Comparison of ENCODE assay signal across 16 cellular contexts in genomic region chr19:42032428-42032827, GRCh38. TPM values are rescaled to one million over a fixed set of nuclear protein-coding genes. Genes with fewer than 3 reads are reported as not detected.
DNase-seq lines count a peak whose midpoint lies in the region; ATAC-seq and TF ChIP-seq lines count a peak whose summit lies in the region.
"Had no signal": no experiment of that assay in that cellular context is flagged by ENCODE, and none has a peak within 500 bp of the region (broad histone marks: within the 10 kb centered on the region; RNA-seq: fewer than 3 reads in every experiment).

No MANE protein-coding gene starts in this region.

- H3K4me1 ChIP-seq in HUES48 (ENCODE audit: control insufficient read depth, insufficient read depth, low read length) (peaks cover 15% of the 10 kb centered on the region), right lobe of liver (no peaks in the 10 kb centered on the region)

- H3K36me3 ChIP-seq in HUES48 (ENCODE audit: control insufficient read depth, insufficient read depth, low read length) (peaks cover 8% of the 10 kb centered on the region), right lobe of liver (no peaks in the 10 kb centered on the region)
- H3K36me3 ChIP-seq: cardiac muscle cell, esophagus squamous epithelium had no signal

- H3K27me3 ChIP-seq in HUES48 (ENCODE audit: control insufficient read depth, insufficient read depth, low read length) (no peaks in the 10 kb centered on the region), right lobe of liver (no peaks in the 10 kb centered on the region)
- H3K27me3 ChIP-seq: cardiac muscle cell had no signal

- CTCF ChIA-PET in GM10248 (lab: Yijun Ruan, JAX): interaction anchor here (2.4 kb wide), 1 partner anchor 9 kb away, joined by 7 read pairs; no protein-coding TSS in a partner anchor

- TF ChIP-seq POLR2A in right lobe of liver (IDR thresholded peaks at IDR 0.05): no peak

- DNase-seq in NCI-H2196 treated with DMSO at 0.1 percent for 48 hours (lab: John Stamatoyannopoulos, UW; ENCODE audit: unreplicated experiment): peak; percentile 58
- DNase-seq in astrocyte of the cerebellum (ENCODE audit: low read depth): peak; percentile 70
- DNase-seq in renal cortical epithelial cell (ENCODE audit: low read depth): peak; percentile 93
- no peak for DNase-seq in GM10248 (ENCODE audit: extremely low spot score)
- DNase-seq in right lobe of liver: no peak
- no peak for DNase-seq in cortex of kidney (lab: John Stamatoyannopoulos, UW)
- DNase-seq: activated CD4-positive, alpha-beta T cell treated with anti-CD3 and anti-CD28 coated beads for 4 hours; activated gamma-delta T cell treated with Interleukin-2 at 50 U/mL for 16 hours; esophagus squamous epithelium; islet precursor cell; NCI-H1694 treated with DMSO at 0.1 percent for 48 hours; nephron progenitor cell; SK-N-SH; stimulated activated CD8-positive, alpha-beta memory T cell treated with anti-CD3 and anti-CD28 coated beads, Interleukin-4, amount 100 ng/mL, for 48 hours had no signal

- H3K4me3 ChIP-seq in HUES48 (ENCODE audit: low read depth, low read length): peak overlapping the region; percentile 11; the same call in 1 of the 2 replicates
- H3K4me3 ChIP-seq in astrocyte of the cerebellum (ENCODE audit: low read depth, low read length): no peak overlapping the region
- no peak overlapping the region for H3K4me3 ChIP-seq in right lobe of liver
- H3K4me3 ChIP-seq: cardiac muscle cell, esophagus squamous epithelium had no signal

- H3K27ac ChIP-seq in HUES48 (ENCODE audit: low read depth, low read length): peak overlapping the region; percentile 77
- H3K27ac ChIP-seq in right lobe of liver: no peak overlapping the region
- H3K27ac ChIP-seq: cardiac muscle cell, esophagus squamous epithelium had no signal

- H3K9me3 ChIP-seq in HUES48 (ENCODE audit: control insufficient read depth, insufficient read depth, low read length) (no peaks in the 10 kb centered on the region), right lobe of liver (no peaks in the 10 kb centered on the region)
- H3K9me3 ChIP-seq: esophagus squamous epithelium, SK-N-SH had no signal

- H3K9ac ChIP-seq in HUES48 (ENCODE audit: low read depth, low read length): no peak overlapping the region
- H3K9ac ChIP-seq: SK-N-SH had no signal

- POLR2A ChIA-PET in GM10248 (lab: Yijun Ruan, JAX): no interaction called here

- ATAC-seq in right lobe of liver: no peak

- intact Hi-C loops in right lobe of liver (cut with DNase I): no loop called here

- TF ChIP-seq CTCF in astrocyte of the cerebellum (IDR thresholded peaks at IDR 0.05; ENCODE audit: low read depth, low read length, missing control alignments): no peak
- no peak for TF ChIP-seq CTCF in GM10248 (IDR thresholded peaks at IDR 0.05; ENCODE audit: control extremely low read depth, extremely low read depth, low read depth, missing control alignments)
- TF ChIP-seq CTCF in right lobe of liver (IDR thresholded peaks at IDR 0.05): no peak

- 52% methylated on average over 5 of the region's 5 CpGs for WGBS in right lobe of liver (ENCODE audit: insufficient coverage, low coverage, low lambda C conversion rate, missing lambda C conversion rate)

- in situ Hi-C loops in astrocyte of the cerebellum (cut with HindIII; ENCODE audit: low sequenced_read_pairs): no loop called here

RNA-seq across cellular contexts. Expression of gene GRIK5, which starts 37.6 kb away (rescaled TPM):
- total RNA-seq in renal cortical epithelial cell: 1.2 and 27.0 TPM in 2 replicates
- under 1 TPM in 4 of 6 experiments, not detected in 2; 0.15 to 0.42 (median 0.17) TPM for total RNA-seq in right lobe of liver

RNA-seq across cellular contexts. Expression of gene ATP1A3, which starts 38.4 kb away (rescaled TPM):
- total RNA-seq in renal cortical epithelial cell: 0.05 and 0.17 TPM in 2 replicates
- under 1 TPM in 2 of 6 experiments, not detected in 4; 0.07 TPM for total RNA-seq in right lobe of liver

RNA-seq across cellular contexts. Expression of gene ZNF574, which starts 43.5 kb away (rescaled TPM):
- total RNA-seq in renal cortical epithelial cell: 9.6 and 20.5 TPM in 2 replicates
- total RNA-seq in right lobe of liver: 1 to 10 TPM; 4.3 to 5.8 (median 4.7) TPM

Comparison
In these comparisons a context has a peak if more than half of its experiments do, and no peak if none do; other contexts are left out.
1. DNase-seq: peak in NCI-H2196 treated with DMSO at 0.1 percent for 48 hours (single experiment), astrocyte of the cerebellum (single experiment) and renal cortical epithelial cell (single experiment); none in GM10248 (single experiment), right lobe of liver (0 of 3) and cortex of kidney (single experiment).